In the genomic region with DNA sequence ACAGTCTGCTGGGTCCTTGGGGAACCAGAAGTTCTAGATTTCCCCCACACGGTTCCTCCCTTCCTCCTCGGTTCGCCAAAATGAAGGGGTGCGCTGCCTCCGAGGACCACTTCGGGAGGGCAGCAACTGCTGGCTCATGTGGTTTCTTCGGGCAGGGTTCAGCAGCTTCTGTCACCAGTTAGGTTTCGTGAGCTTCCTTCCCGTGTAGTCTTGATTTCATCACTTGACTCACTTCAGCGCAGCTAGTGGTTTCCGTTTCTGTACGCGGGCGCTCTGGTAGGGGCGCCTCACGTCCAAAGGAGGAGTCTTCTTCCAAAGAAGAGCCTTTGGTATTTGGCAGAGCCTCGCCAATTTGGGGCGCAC, we compare ENCODE assay signal across 8 cellular contexts. TPM values are rescaled to one million over a fixed set of nuclear protein-coding genes. Genes with fewer than 3 reads are reported as not detected.
DNase-seq lines count a peak whose midpoint lies in the region; ATAC-seq and TF ChIP-seq lines count a peak whose summit lies in the region.

No MANE protein-coding gene starts in this region.

- H3K36me3 ChIP-seq in HUES6 (ENCODE audit: control insufficient read depth, insufficient read depth, low read length) = no peaks in the 10 kb centered on the region
- no peaks in the 10 kb centered on the region for H3K36me3 ChIP-seq in colonic mucosa
- H3K36me3 ChIP-seq in liver (ENCODE audit: control insufficient read depth in 4 of 4, insufficient read depth in 3 of 4, low read depth in 1 of 4, low read length in 3 of 4) = no peaks in the 10 kb centered on the region

- H3K9me3 ChIP-seq in HUES6 (ENCODE audit: control insufficient read depth, insufficient read depth, low read depth, low read length) (no peaks in the 10 kb centered on the region), colonic mucosa (no peaks in the 10 kb centered on the region), liver (ENCODE audit: control insufficient read depth in 4 of 4, low read length in 3 of 4) (no peaks in the 10 kb centered on the region)

- peak overlapping the region; percentile 73 for H3K9ac ChIP-seq in HUES6 (ENCODE audit: low read length)
- H3K9ac ChIP-seq in colonic mucosa (ENCODE audit: low read depth in 2 of 2, low read length in 2 of 2) = peak overlapping the region; percentile 93 to 95
- peak overlapping the region in 1 of 2 donors; percentile 58 for H3K9ac ChIP-seq in liver (ENCODE audit: low read depth in 1 of 2, low read length in 2 of 2)

- H3K27ac ChIP-seq in HUES6 (ENCODE audit: low read depth, low read length) (peak overlapping the region; percentile 71; the same call in 1 of the 2 replicates), VCaP (peak overlapping the region; percentile 99), colonic mucosa (peak overlapping the region; percentile 88), liver (ENCODE audit: low read depth in 1 of 2, low read length in 2 of 2) (peak overlapping the region; percentile 5 to 21)

- H3K4me3 ChIP-seq in HUES6 (ENCODE audit: low read depth, low read length) (peak overlapping the region; percentile 95), colonic mucosa (peak overlapping the region; percentile 64), liver (ENCODE audit: low read depth in 1 of 3, low read length in 3 of 3) (peak overlapping the region in 2 of 3 donors; percentile 45 to 81)

- TF ChIP-seq CTCF in VCaP (conservative IDR thresholded peaks at IDR 0.05) (no peak), colonic mucosa (IDR thresholded peaks at IDR 0.05) (no peak), liver (IDR thresholded peaks at IDR 0.05; ENCODE audit: low read depth, low read length, missing input control) (no peak)

- peaks cover 40% of the 10 kb centered on the region; the same call in 1 of the 2 replicates for H3K27me3 ChIP-seq in HUES6 (ENCODE audit: control insufficient read depth, insufficient read depth, low read length)
- no peaks in the 10 kb centered on the region for H3K27me3 ChIP-seq in colonic mucosa
- peaks cover 0 to 3% (median 0%) of the 10 kb centered on the region in 4 donors for H3K27me3 ChIP-seq in liver (ENCODE audit: control insufficient read depth in 4 of 4, insufficient read depth in 4 of 4, low read length in 3 of 4)

- WGBS in liver = 14% methylated on average over 18 of the region's 18 CpGs

- DNase-seq in Daoy (ENCODE audit: low read depth) (peak; percentile 62), colonic mucosa (peak; percentile 68), RKO (ENCODE audit: low spot score) (no peak)
- peak; percentile 19 for DNase-seq in stimulated activated CD8-positive, alpha-beta memory T cell treated with anti-CD3 and anti-CD28 coated beads, Interleukin-12 subunit alpha, Interleukin-12 subunit beta, amount 100 ng/mL, for 24 hours (ENCODE audit: extremely low read depth)

- peak; percentile 96 for ATAC-seq in GM21423 (IDR thresholded peaks at IDR 0.05; ENCODE audit: unreplicated experiment)

- intact Hi-C loops in colonic mucosa (cut with DNase I) = no loop called here

- no peak for TF ChIP-seq RAD21 in liver (IDR thresholded peaks at IDR 0.05)

- H3K4me1 ChIP-seq in HUES6 (ENCODE audit: control insufficient read depth, insufficient read depth, low read length) = peaks cover 38% of the 10 kb centered on the region
- H3K4me1 ChIP-seq in colonic mucosa = no peaks in the 10 kb centered on the region
- H3K4me1 ChIP-seq in liver (ENCODE audit: control insufficient read depth in 4 of 4, insufficient read depth in 4 of 4, low read length in 3 of 4) = peaks cover 6 to 17% (median 11%) of the 10 kb centered on the region in 4 donors

TF ChIP-seq in liver, 16 proteins besides CTCF, POLR2A, EP300 and RAD21:
- TF ChIP-seq SP1 (IDR thresholded peaks at IDR 0.05) = no peak
- TF ChIP-seq, protein P1, sequence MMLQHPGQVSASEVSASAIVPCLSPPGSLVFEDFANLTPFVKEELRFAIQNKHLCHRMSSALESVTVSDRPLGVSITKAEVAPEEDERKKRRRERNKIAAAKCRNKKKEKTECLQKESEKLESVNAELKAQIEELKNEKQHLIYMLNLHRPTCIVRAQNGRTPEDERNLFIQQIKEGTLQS (IDR thresholded peaks at IDR 0.05) = no peak
- no peak for TF ChIP-seq RXRA (IDR thresholded peaks at IDR 0.05)
- TF ChIP-seq, protein P2, sequence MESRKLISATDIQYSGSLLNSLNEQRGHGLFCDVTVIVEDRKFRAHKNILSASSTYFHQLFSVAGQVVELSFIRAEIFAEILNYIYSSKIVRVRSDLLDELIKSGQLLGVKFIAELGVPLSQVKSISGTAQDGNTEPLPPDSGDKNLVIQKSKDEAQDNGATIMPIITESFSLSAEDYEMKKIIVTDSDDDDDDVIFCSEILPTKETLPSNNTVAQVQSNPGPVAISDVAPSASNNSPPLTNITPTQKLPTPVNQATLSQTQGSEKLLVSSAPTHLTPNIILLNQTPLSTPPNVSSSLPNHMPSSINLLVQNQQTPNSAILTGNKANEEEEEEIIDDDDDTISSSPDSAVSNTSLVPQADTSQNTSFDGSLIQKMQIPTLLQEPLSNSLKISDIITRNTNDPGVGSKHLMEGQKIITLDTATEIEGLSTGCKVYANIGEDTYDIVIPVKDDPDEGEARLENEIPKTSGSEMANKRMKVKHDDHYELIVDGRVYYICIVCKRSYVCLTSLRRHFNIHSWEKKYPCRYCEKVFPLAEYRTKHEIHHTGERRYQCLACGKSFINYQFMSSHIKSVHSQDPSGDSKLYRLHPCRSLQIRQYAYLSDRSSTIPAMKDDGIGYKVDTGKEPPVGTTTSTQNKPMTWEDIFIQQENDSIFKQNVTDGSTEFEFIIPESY (IDR thresholded peaks at IDR 0.05) = no peak
- TF ChIP-seq YY1 (IDR thresholded peaks at IDR 0.05) = no peak
- TF ChIP-seq TAF1 (conservative IDR thresholded peaks at IDR 0.05) = no peak
- no peak for TF ChIP-seq EGR1 (IDR thresholded peaks at IDR 0.05; ENCODE audit: low read depth in 2 of 2)
- TF ChIP-seq JUND (IDR thresholded peaks at IDR 0.05) = no peak
- TF ChIP-seq GABPA (IDR thresholded peaks at IDR 0.05 in 1 of 2, conservative IDR thresholded peaks at IDR 0.05 in 1 of 2) = no peak
- TF ChIP-seq HNF4A (conservative IDR thresholded peaks at IDR 0.05) = no peak
- no peak for TF ChIP-seq HNF4G (IDR thresholded peaks at IDR 0.05)
- TF ChIP-seq, protein P3, sequence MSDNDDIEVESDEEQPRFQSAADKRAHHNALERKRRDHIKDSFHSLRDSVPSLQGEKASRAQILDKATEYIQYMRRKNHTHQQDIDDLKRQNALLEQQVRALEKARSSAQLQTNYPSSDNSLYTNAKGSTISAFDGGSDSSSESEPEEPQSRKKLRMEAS (IDR thresholded peaks at IDR 0.05) = no peak
- no peak for TF ChIP-seq FOXA2 (IDR thresholded peaks at IDR 0.05)
- TF ChIP-seq NR2F2 (IDR thresholded peaks at IDR 0.05) = no peak
- TF ChIP-seq, protein P4, sequence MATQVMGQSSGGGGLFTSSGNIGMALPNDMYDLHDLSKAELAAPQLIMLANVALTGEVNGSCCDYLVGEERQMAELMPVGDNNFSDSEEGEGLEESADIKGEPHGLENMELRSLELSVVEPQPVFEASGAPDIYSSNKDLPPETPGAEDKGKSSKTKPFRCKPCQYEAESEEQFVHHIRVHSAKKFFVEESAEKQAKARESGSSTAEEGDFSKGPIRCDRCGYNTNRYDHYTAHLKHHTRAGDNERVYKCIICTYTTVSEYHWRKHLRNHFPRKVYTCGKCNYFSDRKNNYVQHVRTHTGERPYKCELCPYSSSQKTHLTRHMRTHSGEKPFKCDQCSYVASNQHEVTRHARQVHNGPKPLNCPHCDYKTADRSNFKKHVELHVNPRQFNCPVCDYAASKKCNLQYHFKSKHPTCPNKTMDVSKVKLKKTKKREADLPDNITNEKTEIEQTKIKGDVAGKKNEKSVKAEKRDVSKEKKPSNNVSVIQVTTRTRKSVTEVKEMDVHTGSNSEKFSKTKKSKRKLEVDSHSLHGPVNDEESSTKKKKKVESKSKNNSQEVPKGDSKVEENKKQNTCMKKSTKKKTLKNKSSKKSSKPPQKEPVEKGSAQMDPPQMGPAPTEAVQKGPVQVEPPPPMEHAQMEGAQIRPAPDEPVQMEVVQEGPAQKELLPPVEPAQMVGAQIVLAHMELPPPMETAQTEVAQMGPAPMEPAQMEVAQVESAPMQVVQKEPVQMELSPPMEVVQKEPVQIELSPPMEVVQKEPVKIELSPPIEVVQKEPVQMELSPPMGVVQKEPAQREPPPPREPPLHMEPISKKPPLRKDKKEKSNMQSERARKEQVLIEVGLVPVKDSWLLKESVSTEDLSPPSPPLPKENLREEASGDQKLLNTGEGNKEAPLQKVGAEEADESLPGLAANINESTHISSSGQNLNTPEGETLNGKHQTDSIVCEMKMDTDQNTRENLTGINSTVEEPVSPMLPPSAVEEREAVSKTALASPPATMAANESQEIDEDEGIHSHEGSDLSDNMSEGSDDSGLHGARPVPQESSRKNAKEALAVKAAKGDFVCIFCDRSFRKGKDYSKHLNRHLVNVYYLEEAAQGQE (IDR thresholded peaks at IDR 0.05) = no peak
- TF ChIP-seq FOXA1 (IDR thresholded peaks at IDR 0.05) = no peak
TF ChIP-seq in liver: peak in this region for 0.

RNA-seq across cellular contexts. Expression of a gene that starts 0.5 kb away (rescaled TPM):
- 4.7 and 9.3 TPM in 2 replicates for total RNA-seq in Daoy (2014; rRNA removed; shearing (Covaris generic))
- 100 to 1,000 TPM in 1 of 2 donors, 10 to 100 TPM in 1; 86.2 to 117 TPM for total RNA-seq in colonic mucosa
- 1 to 10 TPM; 2.2 to 2.3 TPM for total RNA-seq in liver
- polyA plus RNA-seq in liver = under 1 TPM; 0.29 to 0.92 TPM

Comparison
In these comparisons a context has a peak if more than half of its experiments do, and no peak if none do; other contexts are left out.
1. H3K27ac ChIP-seq: peak in every context shown above with its lines; median percentile 99 in VCaP; 88 in colonic mucosa; 71 in HUES6; 13 in liver.